In the genomic region with DNA sequence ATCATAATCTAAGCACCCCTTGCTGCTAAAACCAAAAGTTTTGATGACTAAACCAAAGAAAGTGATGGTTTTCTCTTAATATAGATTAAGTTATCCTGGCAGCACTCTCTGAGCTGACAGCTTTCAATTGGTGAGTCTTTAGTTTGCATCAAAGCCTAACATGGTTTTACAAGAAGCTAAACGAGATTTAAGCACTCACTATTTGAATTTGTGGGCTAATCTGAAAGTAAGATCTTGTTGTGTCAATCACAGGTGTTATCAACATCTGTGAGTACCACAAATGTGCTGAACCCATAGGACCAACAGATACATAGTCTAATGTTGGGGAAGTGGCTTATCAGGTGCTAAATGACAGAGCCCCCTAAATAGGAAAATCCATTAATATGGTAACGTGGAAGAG, we compare ENCODE assay signal across 10 cellular contexts.
DNase-seq lines count a peak whose midpoint lies in the region; ATAC-seq lines count a peak whose summit lies in the region.
"Had no signal": no experiment of that assay in that cellular context is flagged by ENCODE, and none has a peak within 500 bp of the region (broad histone marks: within the 10 kb centered on the region; RNA-seq: fewer than 3 reads in every experiment).

No MANE protein-coding gene starts in this region.

- DNase-seq in NCI-H510A treated with DMSO at 0.1 percent for 48 hours (lab: John Stamatoyannopoulos, UW) (no peak), iPS-NIHi7 (ENCODE audit: extremely low spot score) (no peak), H7 (no peak), NCI-H2029 (lab: John Stamatoyannopoulos, UW) (no peak)
- DNase-seq: effector memory CD4-positive, alpha-beta T cell; transverse colon had no signal

- H3K4me3 ChIP-seq in H7 (ENCODE audit: insufficient read depth, low read depth, low read length): no peak overlapping the region
- H3K4me3 ChIP-seq: transverse colon had no signal

- H3K36me3 ChIP-seq in H7 (replicated peaks; ENCODE audit: control insufficient read depth, insufficient read depth, low read length): no peaks in the 10 kb centered on the region
- H3K36me3 ChIP-seq: transverse colon had no signal

- H3K27me3 ChIP-seq in H7 (ENCODE audit: control insufficient read depth, insufficient read depth, low read length): peaks cover 32% of the 10 kb centered on the region
- H3K27me3 ChIP-seq: transverse colon had no signal

- peak; percentile 91 for ATAC-seq in GM18499 (IDR thresholded peaks at IDR 0.05; ENCODE audit: insufficient read depth, unreplicated experiment)
- peak; percentile 91 for ATAC-seq in GM19438 (IDR thresholded peaks at IDR 0.05; ENCODE audit: low read depth, unreplicated experiment)
- peak; percentile 96 for ATAC-seq in HG02840 (IDR thresholded peaks at IDR 0.05; ENCODE audit: low FRiP score, unreplicated experiment)
- peak; percentile 82 for ATAC-seq in HG03469 (IDR thresholded peaks at IDR 0.05; ENCODE audit: unreplicated experiment)
